In the genomic region with DNA sequence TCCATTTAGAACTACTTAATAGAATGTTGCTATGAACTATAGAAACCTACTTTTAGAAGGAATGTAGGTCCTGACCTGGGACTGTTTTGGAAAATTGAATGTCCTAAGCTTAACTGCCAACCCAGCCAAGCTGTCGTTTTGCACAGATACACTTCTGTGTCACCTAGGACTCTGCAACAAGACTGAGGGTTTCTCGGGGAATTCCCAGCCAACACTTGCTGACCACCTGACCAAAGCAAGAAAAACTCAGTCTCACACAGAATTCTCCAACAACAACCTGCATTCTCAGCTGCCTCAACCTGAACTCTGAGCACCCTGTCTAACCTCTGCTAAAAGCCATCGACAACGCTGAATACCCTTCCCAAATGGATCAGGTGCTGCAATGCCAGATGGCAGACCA, we compare ENCODE assay signal across 19 cellular contexts.
DNase-seq lines count a peak whose midpoint lies in the region; ATAC-seq, FAIRE-seq and TF ChIP-seq lines count a peak whose summit lies in the region.
"Had no signal": no experiment of that assay in that cellular context is flagged by ENCODE, and none has a peak within 500 bp of the region (broad histone marks: within the 10 kb centered on the region; RNA-seq: fewer than 3 reads in every experiment).

No MANE protein-coding gene starts in this region.

- no peaks in the 10 kb centered on the region for H3K27me3 Mint-ChIP-seq in neural progenitor cell (ENCODE audit: insufficient read depth, low read depth)

- intact Hi-C loops in HepG2 (cut with micrococcal nuclease; ENCODE audit: unreplicated experiment): no loop called here

- TF ChIP-seq CTCF in MM.1S (IDR thresholded peaks at IDR 0.05; ENCODE audit: low read length): no peak
- no peak for TF ChIP-seq CTCF in HepG2 (CRISPR knock-in tag; IDR thresholded peaks at IDR 0.05)
- TF ChIP-seq CTCF in upper lobe of left lung (IDR thresholded peaks at IDR 0.05): no peak
- no peak for TF ChIP-seq CTCF in neural progenitor cell (IDR thresholded peaks at IDR 0.05)

- H3K4me3 Mint-ChIP-seq in neural progenitor cell: no peak overlapping the region
- H3K4me3 Mint-ChIP-seq: H9, T-helper 17 cell had no signal

- CTCF ChIA-PET in HepG2 (lab: Yijun Ruan, JAX; ENCODE audit: low intra/inter-chr PET ratio, low total read pairs): no interaction called here

- H3F3A ChIP-seq in MM.1S (ENCODE audit: insufficient read depth, low read length) (no peaks in the 10 kb centered on the region), neural progenitor cell (ENCODE audit: low read depth) (no peaks in the 10 kb centered on the region)

- H3K36me3 ChIP-seq in MM.1S (replicated peaks; ENCODE audit: insufficient read depth, low read length) (no peaks in the 10 kb centered on the region), HepG2 (replicated peaks in 1 of 2; ENCODE audit: control insufficient read depth in 1 of 2, insufficient read depth in 2 of 2, low read length in 2 of 2) (no peaks in the 10 kb centered on the region), upper lobe of left lung (no peaks in the 10 kb centered on the region), neural progenitor cell (no peaks in the 10 kb centered on the region)

- H2AFZ ChIP-seq in MM.1S (ENCODE audit: low read length) (no peak overlapping the region), HepG2 (ENCODE audit: low read length) (no peak overlapping the region), neural progenitor cell (replicated peaks) (no peak overlapping the region)

- H3K4me2 ChIP-seq in MM.1S (ENCODE audit: low read depth, low read length) (0 out of 2 replicates have a peak overlapping the region, but pooled peaks have one; percentile 2), HepG2 (ENCODE audit: low read depth, low read length) (no peak overlapping the region), neural progenitor cell (no peak overlapping the region)
- H3K4me2 ChIP-seq: A549 had no signal

- H3K9me3 Mint-ChIP-seq in neural progenitor cell: no peaks in the 10 kb centered on the region
- H3K9me3 Mint-ChIP-seq: H9 had no signal

- no peaks in the 10 kb centered on the region for H4K20me1 ChIP-seq in MM.1S (ENCODE audit: insufficient read depth, low read length)
- H4K20me1 ChIP-seq in HepG2 (ENCODE audit: insufficient read depth, low read length): no peaks in the 10 kb centered on the region
- no peaks in the 10 kb centered on the region for H4K20me1 ChIP-seq in neural progenitor cell (ENCODE audit: low read depth)

- no TSS peak for BruUV-seq in HepG2 (replicated peaks; lab: Mats Ljungman, UMichigan)

- DNase-seq in G401 (ENCODE audit: low spot score) (peak; percentile 21), MM.1S (peak; percentile 54), HepG2 (ENCODE audit: low spot score) (no peak), upper lobe of left lung (no peak), neural progenitor cell (ENCODE audit: low spot score) (no peak)
- DNase-seq: C1 segment of cervical spinal cord, H9, KG1, NCI-H1048, NCI-H1436 treated with DMSO at 0.1 percent for 48 hours, NCI-H2029 treated with DMSO at 0.1 percent for 48 hours, NCI-H526, OCI-M1, SHP77 treated with DMSO at 0.1 percent for 48 hours, T-helper 17 cell had no signal

- H3K4me1 ChIP-seq in MM.1S (ENCODE audit: low read length) (peaks cover 9% of the 10 kb centered on the region; the same call in 1 of the 2 replicates), HepG2 (ENCODE audit: insufficient read depth, low read length) (no peaks in the 10 kb centered on the region), upper lobe of left lung (no peaks in the 10 kb centered on the region), neural progenitor cell (peaks cover 16% of the 10 kb centered on the region)
- H3K4me1 ChIP-seq: A549 had no signal

- TF ChIP-seq EP300 in HepG2 (IDR thresholded peaks at IDR 0.05; ENCODE audit: low read depth in 2 of 2, low read length in 2 of 2) (no peak), HepG2 (CRISPR knock-in tag; IDR thresholded peaks at IDR 0.05; ENCODE audit: borderline replicate concordance) (no peak), upper lobe of left lung (IDR thresholded peaks at IDR 0.05) (no peak)

- H3K4me3 ChIP-seq in MM.1S (ENCODE audit: low read length): no peak overlapping the region
- no peak overlapping the region for H3K4me3 ChIP-seq in HepG2 (replicated peaks in 1 of 3; ENCODE audit: insufficient read depth in 1 of 3, low read depth in 2 of 3, low read length in 3 of 3)
- no peak overlapping the region for H3K4me3 ChIP-seq in upper lobe of left lung
- H3K4me3 ChIP-seq in neural progenitor cell: no peak overlapping the region
- H3K4me3 ChIP-seq: A549 had no signal

- TF ChIP-seq RAD21 in HepG2 (CRISPR knock-in tag; IDR thresholded peaks at IDR 0.05): no peak

- H3K79me2 ChIP-seq in MM.1S (ENCODE audit: low read length) (no peaks in the 10 kb centered on the region), HepG2 (ENCODE audit: insufficient read depth, low read length) (no peaks in the 10 kb centered on the region), neural progenitor cell (ENCODE audit: low read depth) (no peaks in the 10 kb centered on the region)

- 0% methylated on average over 3 of the region's 4 CpGs for WGBS in HepG2 (ENCODE audit: low lambda C conversion rate)
- WGBS in upper lobe of left lung, 2 donors: 63 to 87% methylated on average over 3 to 4 of the region's 4 CpGs

- H3K4me1 Mint-ChIP-seq in neural progenitor cell: peaks cover 24% of the 10 kb centered on the region
- H3K4me1 Mint-ChIP-seq: T-helper 17 cell had no signal

- ATAC-seq in GM18498 (IDR thresholded peaks at IDR 0.05; ENCODE audit: unreplicated experiment) (peak; percentile 51), GM19452 (IDR thresholded peaks at IDR 0.05; ENCODE audit: unreplicated experiment) (peak; percentile 69), HepG2 (no peak), HG03432 (IDR thresholded peaks at IDR 0.05; ENCODE audit: unreplicated experiment) (no peak), upper lobe of left lung (ENCODE audit: low FRiP score in 2 of 2) (no peak)
- ATAC-seq: A549, T-helper 17 cell had no signal

- no peak overlapping the region for H3K27ac Mint-ChIP-seq in neural progenitor cell
- H3K27ac Mint-ChIP-seq: T-helper 17 cell had no signal

- H3K9ac ChIP-seq in MM.1S (ENCODE audit: low read length) (no peak overlapping the region), HepG2 (ENCODE audit: insufficient read depth, low read depth, low read length) (no peak overlapping the region), neural progenitor cell (no peak overlapping the region)

- H3K27me3 ChIP-seq in MM.1S (replicated peaks; ENCODE audit: insufficient read depth, low read length): no peaks in the 10 kb centered on the region
- H3K27me3 ChIP-seq in HepG2 (ENCODE audit: control insufficient read depth in 1 of 2, insufficient read depth in 2 of 2, low read length in 2 of 2): no peaks in the 10 kb centered on the region
- no peaks in the 10 kb centered on the region for H3K27me3 ChIP-seq in upper lobe of left lung
- H3K27me3 ChIP-seq in neural progenitor cell: no peaks in the 10 kb centered on the region

- POLR2A ChIA-PET in HepG2 (lab: Yijun Ruan, JAX): no interaction called here

- H3K9me2 ChIP-seq in MM.1S (replicated peaks; ENCODE audit: insufficient read depth, low read length): no peaks in the 10 kb centered on the region

- TF ChIP-seq POLR2A in HepG2 (IDR thresholded peaks at IDR 0.05; ENCODE audit: insufficient read depth in 1 of 2, low read depth in 2 of 2, low read length in 2 of 2): no peak
- TF ChIP-seq POLR2A in upper lobe of left lung (IDR thresholded peaks at IDR 0.05): no peak

- in situ Hi-C loops in G401 (cut with HindIII; ENCODE audit: low sequenced_read_pairs) (no loop called here), HepG2 (cut with HindIII; ENCODE audit: extremely low pct_ligation_motif_present, low pct_unique_long_range_greater_than_20kb) (no loop called here)

- no peaks in the 10 kb centered on the region for H3K9me3 ChIP-seq in MM.1S (replicated peaks; ENCODE audit: insufficient read depth, low read length)
- H3K9me3 ChIP-seq in HepG2 (ENCODE audit: low read length): no peaks in the 10 kb centered on the region
- no peaks in the 10 kb centered on the region for H3K9me3 ChIP-seq in upper lobe of left lung
- no peaks in the 10 kb centered on the region for H3K9me3 ChIP-seq in neural progenitor cell (ENCODE audit: low read depth)
- H3K9me3 ChIP-seq: A549 had no signal

- no peak for FAIRE-seq in HepG2 (lab: Jason Lieb, UNC)
- FAIRE-seq: A549 had no signal

- no peaks in the 10 kb centered on the region for H3K36me3 Mint-ChIP-seq in neural progenitor cell

- H3K27ac ChIP-seq in MM.1S (ENCODE audit: low read length) (no peak overlapping the region), HepG2 (ENCODE audit: extremely low read length, insufficient read depth, low read length) (no peak overlapping the region), upper lobe of left lung (no peak overlapping the region), neural progenitor cell (no peak overlapping the region)
- H3K27ac ChIP-seq: A549 had no signal

TF ChIP-seq in HepG2, 621 proteins besides CTCF, POLR2A, EP300 and RAD21 (continues in another document):
- TF ChIP-seq, protein P1, sequence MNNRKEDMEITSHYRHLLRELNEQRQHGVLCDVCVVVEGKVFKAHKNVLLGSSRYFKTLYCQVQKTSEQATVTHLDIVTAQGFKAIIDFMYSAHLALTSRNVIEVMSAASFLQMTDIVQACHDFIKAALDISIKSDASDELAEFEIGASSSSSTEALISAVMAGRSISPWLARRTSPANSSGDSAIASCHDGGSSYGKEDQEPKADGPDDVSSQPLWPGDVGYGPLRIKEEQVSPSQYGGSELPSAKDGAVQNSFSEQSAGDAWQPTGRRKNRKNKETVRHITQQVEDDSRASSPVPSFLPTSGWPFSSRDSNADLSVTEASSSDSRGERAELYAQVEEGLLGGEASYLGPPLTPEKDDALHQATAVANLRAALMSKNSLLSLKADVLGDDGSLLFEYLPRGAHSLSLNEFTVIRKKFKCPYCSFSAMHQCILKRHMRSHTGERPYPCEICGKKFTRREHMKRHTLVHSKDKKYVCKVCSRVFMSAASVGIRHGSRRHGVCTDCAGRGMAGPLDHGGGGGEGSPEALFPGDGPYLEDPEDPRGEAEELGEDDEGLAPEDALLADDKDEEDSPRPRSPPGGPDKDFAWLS (CRISPR knock-in tag; IDR thresholded peaks at IDR 0.05; ENCODE audit: borderline replicate concordance): no peak
- TF ChIP-seq ZFP37 (CRISPR knock-in tag; IDR thresholded peaks at IDR 0.05; ENCODE audit: borderline replicate concordance) (no peak), CENPT (CRISPR knock-in tag; IDR thresholded peaks at IDR 0.05; ENCODE audit: low read depth) (no peak), ZNF577 (CRISPR knock-in tag; IDR thresholded peaks at IDR 0.05; ENCODE audit: borderline replicate concordance, low read depth) (no peak), ZFP41 (CRISPR knock-in tag; IDR thresholded peaks at IDR 0.05; ENCODE audit: borderline replicate concordance) (no peak)

Comparison
In these comparisons a context has a peak if more than half of its experiments do, and no peak if none do; other contexts are left out.
1. DNase-seq: peak in G401 (single experiment) and MM.1S (single experiment); none in HepG2 (single experiment), upper lobe of left lung (0 of 2) and neural progenitor cell (single experiment).
2. ATAC-seq: peak in GM18498 (single experiment) and GM19452 (single experiment); none in HepG2 (single experiment), HG03432 (single experiment) and upper lobe of left lung (0 of 2).